7 cellular contexts compared by ENCODE assay signal in genomic region chrX:104104676-104105075, GRCh38. TPM values are rescaled to one million over a fixed set of nuclear protein-coding genes. Genes with fewer than 3 reads are reported as not detected.
"Had no signal": no experiment of that assay in that cellular context is flagged by ENCODE, and none has a peak within 500 bp of the region (broad histone marks: within the 10 kb centered on the region; RNA-seq: fewer than 3 reads in every experiment).

No MANE protein-coding gene starts in this region.

- H3K4me2 ChIP-seq: GM23338 had no signal

- H3K36me3 Mint-ChIP-seq: IgD-negative memory B cell had no signal

- H3K4me1 Mint-ChIP-seq: GM23338, H9 had no signal

- H3K9me3 Mint-ChIP-seq: GM23338, IgD-negative memory B cell had no signal

- H3K4me3 Mint-ChIP-seq: GM23338, H9, IgD-negative memory B cell had no signal

- H2AFZ ChIP-seq: GM23338 had no signal

- DNase-seq: H9, HCEC 1CT, KG1 had no signal

- ATAC-seq: GM23338, HepG2 had no signal

- H3K27ac Mint-ChIP-seq: GM23338, IgD-negative memory B cell had no signal

- H3K4me3 ChIP-seq: GM23338 had no signal

- H3K27ac ChIP-seq: HL-60 had no signal

RNA-seq across cellular contexts. Expression of gene TMSB15C, which starts 28.6 kb away (rescaled TPM):
- total RNA-seq: HepG2 had no signal
- polyA plus RNA-seq: HepG2 had no signal
